In genomic region chr1:208034135-208034534, GRCh38 we compare ENCODE assay signal across 26 cellular contexts.
"Had no signal": no experiment of that assay in that cellular context is flagged by ENCODE, and none has a peak within 500 bp of the region (broad histone marks: within the 10 kb centered on the region; RNA-seq: fewer than 3 reads in every experiment).

No MANE protein-coding gene starts in this region.

- H3K27me3 ChIP-seq: brain microvascular endothelial cell had no signal

- H3K4me3 ChIP-seq: coronary artery, dorsolateral prefrontal cortex had no signal

- H3K27ac ChIP-seq: brain microvascular endothelial cell, coronary artery, VCaP had no signal

- ATAC-seq: activated T-cell treated with anti-CD3 and anti-CD28 coated beads, Interleukin-2, amount 50 U/mL, for 4 hours; activated T-helper 17 cell treated with anti-CD3 and anti-CD28 coated beads, Interleukin-2, amount 50 U/mL, for 72 hours; esophagus mucosa; WTC11 had no signal

- DNase-seq: activated CD4-positive, alpha-beta memory T cell treated with anti-CD3 and anti-CD28 coated beads, Interleukin-2, amount 10 ng/mL, durations not matched to agents 7 days and 5 days; activated CD4-positive, alpha-beta T cell treated with anti-CD3 and anti-CD28 coated beads for 1 hour; activated CD4-positive, alpha-beta T cell treated with anti-CD3 and anti-CD28 coated beads for 4 hours; activated CD4-positive, alpha-beta T cell treated with anti-CD3 and anti-CD28 coated beads, Interleukin-2, amount 10 ng/mL, durations not matched to agents 7 days and 5 days; activated CD4-positive, alpha-beta T cell treated with anti-CD3 and anti-CD28 coated beads, Interleukin-2, amount 50 U/mL, for 4 hours; activated CD8-positive, alpha-beta memory T cell treated with anti-CD3 and anti-CD28 coated beads, Interleukin-2, amount 50 U/mL, for 48 hours; activated effector memory CD4-positive, alpha-beta T cell treated with Interleukin-2 at 50 U/mL for 16 hours; activated gamma-delta T cell treated with Interleukin-2 at 50 U/mL for 16 hours; activated naive CD4-positive, alpha-beta T cell treated with anti-CD3 and anti-CD28 coated beads, Interleukin-2, amount 50 U/mL, for 16 hours; activated naive CD4-positive, alpha-beta T cell treated with Interleukin-2 at 50 U/mL for 16 hours; activated T-cell treated with anti-CD3 and anti-CD28 coated beads, Interleukin-2, amount 50 U/mL, for 4 hours; amniotic stem cell; anterior cingulate cortex; brain microvascular endothelial cell; caudate nucleus; cerebellar nuclear complex; dorsolateral prefrontal cortex; effector memory CD4-positive, alpha-beta T cell; endodermal cell; foreskin fibroblast; T-helper 2 cell had no signal
